9 cellular contexts compared by ENCODE assay signal in genomic region chr16:2468725-2469398, GRCh38. TPM values are rescaled to one million over a fixed set of nuclear protein-coding genes. Genes with fewer than 3 reads are reported as not detected.
DNase-seq lines count a peak whose midpoint lies in the region; ATAC-seq and TF ChIP-seq lines count a peak whose summit lies in the region.
"Had no signal": no experiment of that assay in that cellular context is flagged by ENCODE, and none has a peak within 500 bp of the region (broad histone marks: within the 10 kb centered on the region; RNA-seq: fewer than 3 reads in every experiment).

No MANE protein-coding gene starts in this region.

- H3K27me3 Mint-ChIP-seq in activated CD8-positive, alpha-beta T cell treated with anti-CD3 and anti-CD28 coated beads for 36 hours = peaks cover 32% of the 10 kb centered on the region

- peak overlapping the region; percentile 33 for H3K4me3 ChIP-seq in mesodermal cell (ENCODE audit: extremely low read depth, insufficient read depth, low read length, poor library complexity, severe bottlenecking)

- peak overlapping the region; percentile 31 for H3K4me3 Mint-ChIP-seq in activated CD8-positive, alpha-beta T cell treated with anti-CD3 and anti-CD28 coated beads for 36 hours

- H3K36me3 Mint-ChIP-seq in activated CD8-positive, alpha-beta T cell treated with anti-CD3 and anti-CD28 coated beads for 36 hours (ENCODE audit: low read depth) = no peaks in the 10 kb centered on the region

- H3K9me3 Mint-ChIP-seq in activated CD8-positive, alpha-beta T cell treated with anti-CD3 and anti-CD28 coated beads for 36 hours = no peaks in the 10 kb centered on the region

- no peaks in the 10 kb centered on the region for H3K9me3 ChIP-seq in mesodermal cell (ENCODE audit: control insufficient read depth, low read length)
- H3K9me3 ChIP-seq: SJSA1 had no signal

- CTCF ChIA-PET in activated CD8-positive, alpha-beta T cell treated with anti-CD3 and anti-CD28 coated beads for 36 hours (lab: Charles Lee) = interaction anchor here (0.7 to 1.3 kb wide), 2 partner anchors 33 to 45 kb away, joined by 3 read pairs; no protein-coding TSS in a partner anchor

- intact Hi-C loops in activated CD8-positive, alpha-beta T cell treated with anti-CD3 and anti-CD28 coated beads for 36 hours (cut with micrococcal nuclease) = no loop called here

- no peak overlapping the region for H3K27ac Mint-ChIP-seq in activated CD8-positive, alpha-beta T cell treated with anti-CD3 and anti-CD28 coated beads for 36 hours

- POLR2A ChIA-PET in activated CD8-positive, alpha-beta T cell treated with anti-CD3 and anti-CD28 coated beads for 36 hours (lab: Charles Lee) = interaction anchor here (0.8 to 2.8 kb wide), 6 partner anchors 9 to 316 kb away, joined by 3 to 19 read pairs (median 4); partner anchors contain the start of genes ECI1 and TEDC2

- DNase-seq in NCI-H1417 treated with DMSO at 0.1 percent for 48 hours (lab: John Stamatoyannopoulos, UW) (peak; percentile 68), COLO829 (ENCODE audit: low spot score) (no peak), omental fat pad (ENCODE audit: low spot score) (no peak), cerebellar nuclear complex (lab: John Stamatoyannopoulos, UW) (no peak)
- DNase-seq in activated CD8-positive, alpha-beta T cell treated with anti-CD3 and anti-CD28 coated beads for 36 hours = no peak

- H3K36me3 ChIP-seq in mesodermal cell (ENCODE audit: control insufficient read depth, insufficient read depth, low read length) = no peaks in the 10 kb centered on the region

- H3K4me1 ChIP-seq in mesodermal cell (ENCODE audit: control insufficient read depth, insufficient read depth, low read length, poor library complexity, severe bottlenecking) = peaks cover 15% of the 10 kb centered on the region

- WGBS in mesodermal cell (ENCODE audit: insufficient coverage in 2 of 2), 2 experiments = 29 to 44% methylated on average over 1 to 5 of the region's 14 CpGs

- no peak for TF ChIP-seq CTCF in activated CD8-positive, alpha-beta T cell treated with anti-CD3 and anti-CD28 coated beads for 36 hours (IDR thresholded peaks at IDR 0.05)
- TF ChIP-seq CTCF in omental fat pad (IDR thresholded peaks at IDR 0.05) = no peak

- H3K4me1 Mint-ChIP-seq in activated CD8-positive, alpha-beta T cell treated with anti-CD3 and anti-CD28 coated beads for 36 hours (ENCODE audit: low read depth) = peaks cover 24% of the 10 kb centered on the region

- peak; percentile 41 for ATAC-seq in GM18909 (IDR thresholded peaks at IDR 0.05; ENCODE audit: poor library complexity, unreplicated experiment)
- ATAC-seq in activated CD8-positive, alpha-beta T cell treated with anti-CD3 and anti-CD28 coated beads for 36 hours = no peak
- ATAC-seq in GM19328 (IDR thresholded peaks at IDR 0.05; ENCODE audit: unreplicated experiment) = no peak
- ATAC-seq in omental fat pad (ENCODE audit: low FRiP score) = no peak

- H3K27ac ChIP-seq in mesodermal cell (ENCODE audit: low read depth, low read length, severe bottlenecking) = no peak overlapping the region

RNA-seq across cellular contexts. Expression of gene NTN3, which starts 2.2 kb away (rescaled TPM):
- not detected for total RNA-seq in activated CD8-positive, alpha-beta T cell treated with anti-CD3 and anti-CD28 coated beads for 36 hours
- 0.70 TPM for polyA plus RNA-seq in mesodermal cell (2013, experiment 1 of 2)
- 0.30 TPM for polyA plus RNA-seq in mesodermal cell (2013, experiment 2 of 2)
- total RNA-seq in omental fat pad = under 1 TPM in 2 of 4 donors, not detected in 2; 0.28 to 0.44 TPM

RNA-seq across cellular contexts. Expression of gene TBC1D24, which starts 6.1 kb away (rescaled TPM):
- 10 to 100 TPM; 16.6 to 16.7 TPM for total RNA-seq in activated CD8-positive, alpha-beta T cell treated with anti-CD3 and anti-CD28 coated beads for 36 hours
- polyA plus RNA-seq in mesodermal cell (2013, experiment 1 of 2) = 5.9 TPM
- polyA plus RNA-seq in mesodermal cell (2013, experiment 2 of 2) = 5.0 TPM
- 10 to 100 TPM; 10.4 to 19.4 (median 13.0) TPM for total RNA-seq in omental fat pad

RNA-seq across cellular contexts. Expression of gene TEDC2, which starts 9.0 kb away (rescaled TPM):
- 10 to 100 TPM; 23.2 to 30.7 TPM for total RNA-seq in activated CD8-positive, alpha-beta T cell treated with anti-CD3 and anti-CD28 coated beads for 36 hours
- 15.0 TPM for polyA plus RNA-seq in mesodermal cell (2013, experiment 1 of 2)
- 13.2 TPM for polyA plus RNA-seq in mesodermal cell (2013, experiment 2 of 2)
- 1 to 10 TPM in 1 of 4 donors, under 1 TPM in 1, not detected in 2; 0.50 to 1.1 TPM for total RNA-seq in omental fat pad

RNA-seq across cellular contexts. Expression of gene CCNF, which starts 39.6 kb away (rescaled TPM):
- total RNA-seq in activated CD8-positive, alpha-beta T cell treated with anti-CD3 and anti-CD28 coated beads for 36 hours = 10 to 100 TPM; 43.5 TPM
- 25.7 TPM for polyA plus RNA-seq in mesodermal cell (2013, experiment 1 of 2)
- polyA plus RNA-seq in mesodermal cell (2013, experiment 2 of 2) = 23.2 TPM
- 1 to 10 TPM; 1.3 to 2.9 (median 2.5) TPM for total RNA-seq in omental fat pad

RNA-seq across cellular contexts. Expression of gene ATP6V0C, which starts 44.9 kb away (rescaled TPM):
- total RNA-seq in activated CD8-positive, alpha-beta T cell treated with anti-CD3 and anti-CD28 coated beads for 36 hours = 10 to 100 TPM; 85.9 to 88.6 TPM
- 255 TPM for polyA plus RNA-seq in mesodermal cell (2013, experiment 1 of 2)
- polyA plus RNA-seq in mesodermal cell (2013, experiment 2 of 2) = 193 TPM
- total RNA-seq in omental fat pad = 100 to 1,000 TPM in 1 of 4 donors, 10 to 100 TPM in 3; 43.5 to 113 (median 67.9) TPM

Comparison
In these comparisons a context has a peak if more than half of its experiments do, and no peak if none do; other contexts are left out.
1. RNA of gene TEDC2, which starts 9.0 kb away (total RNA-seq): 23.2 to 30.7 TPM in activated CD8-positive, alpha-beta T cell treated with anti-CD3 and anti-CD28 coated beads for 36 hours; 0.50 to 1.1 TPM in omental fat pad; every median in the first group is over 10 times any median in the second.